Comparison of ENCODE assay signal across 8 cellular contexts in genomic region chr6:87155920-87156600, GRCh38. TPM values are rescaled to one million over a fixed set of nuclear protein-coding genes. Genes with fewer than 3 reads are reported as not detected.
DNase-seq lines count a peak whose midpoint lies in the region; ATAC-seq, FAIRE-seq and TF ChIP-seq lines count a peak whose summit lies in the region.

No MANE protein-coding gene starts in this region.

- peak overlapping the region; percentile 96 for H3K27ac ChIP-seq in HUES48 (ENCODE audit: low read depth, low read length)
- peak overlapping the region; percentile 78 to 89 for H3K27ac ChIP-seq in small intestine (ENCODE audit: low read depth in 1 of 2, low read length in 1 of 2)

- peak; percentile 1 for ATAC-seq in GM18511 (IDR thresholded peaks at IDR 0.05; ENCODE audit: unreplicated experiment)

- peaks cover 76% of the 10 kb centered on the region for H3K4me1 Mint-ChIP-seq in brain

- peaks cover 19% of the 10 kb centered on the region for H3K27me3 Mint-ChIP-seq in brain

- H3K27me3 ChIP-seq in HUES48 (ENCODE audit: control insufficient read depth, insufficient read depth, low read length) (peaks cover 15% of the 10 kb centered on the region), small intestine (ENCODE audit: control insufficient read depth in 2 of 2, insufficient read depth in 2 of 2, low read length in 2 of 2) (no peaks in the 10 kb centered on the region)

- no peak for TF ChIP-seq CTCF in brain (conservative IDR thresholded peaks at IDR 0.05)

- no peak for FAIRE-seq in small intestine (lab: Jason Lieb, UNC)

- peak overlapping the region; percentile 85 for H3K9ac ChIP-seq in HUES48 (ENCODE audit: low read depth, low read length)

- peaks cover 25% of the 10 kb centered on the region for H3K4me1 ChIP-seq in HUES48 (ENCODE audit: control insufficient read depth, insufficient read depth, low read length)
- peaks cover 0 to 8% of the 10 kb centered on the region in 2 donors for H3K4me1 ChIP-seq in small intestine (ENCODE audit: control insufficient read depth in 2 of 2, insufficient read depth in 1 of 2, low read depth in 1 of 2, low read length in 1 of 2)

- 1% methylated on average over 33 to 35 of the region's 35 CpGs for WGBS in small intestine, 3 donors

- peaks cover 0 to 14% (median 7%) of the 10 kb centered on the region in 5 experiments for H3K9me3 Mint-ChIP-seq in brain

- no peaks in the 10 kb centered on the region for H3K9me3 ChIP-seq in HUES48 (ENCODE audit: control insufficient read depth, insufficient read depth, low read length)
- no peaks in the 10 kb centered on the region for H3K9me3 ChIP-seq in small intestine (ENCODE audit: control insufficient read depth, low read depth)

- H3K4me3 Mint-ChIP-seq in brain: peak overlapping the region; percentile 91 to 97 (median 94)

- H3K36me3 ChIP-seq in HUES48 (ENCODE audit: control insufficient read depth, insufficient read depth, low read length) (no peaks in the 10 kb centered on the region), small intestine (ENCODE audit: control insufficient read depth in 2 of 2, insufficient read depth in 2 of 2, low read length in 2 of 2) (no peaks in the 10 kb centered on the region)

- peaks cover 39% of the 10 kb centered on the region for H3K36me3 Mint-ChIP-seq in brain

- DNase-seq in AG08396 (ENCODE audit: low spot score) (peak; percentile 49), T-helper 22 cell (ENCODE audit: low read depth) (peak; percentile 63), iPS-NIHi11 (ENCODE audit: low spot score) (peak; percentile 61), small intestine (peak; percentile 35), middle frontal gyrus (ENCODE audit: extremely low spot score, low spot score) (no peak)

- H3K4me3 ChIP-seq in HUES48 (ENCODE audit: low read depth, low read length) (peak overlapping the region; percentile 88), small intestine (ENCODE audit: low read depth in 1 of 2, low read length in 2 of 2) (peak overlapping the region; percentile 75 to 88)

- peak overlapping the region; percentile 99 to 100 (median 99) for H3K27ac Mint-ChIP-seq in brain

RNA-seq across cellular contexts. Expression of gene ZNF292, which starts 0.7 kb away (rescaled TPM):
- 2.9 TPM for polyA plus RNA-seq in brain (ENCODE audit: insufficient read depth, low read depth, low replicate concordance)
- 1 to 10 TPM; 3.8 to 6.2 (median 5.4) TPM for polyA plus RNA-seq in small intestine
